Comparison of ENCODE assay signal across 24 cellular contexts in the genomic region with DNA sequence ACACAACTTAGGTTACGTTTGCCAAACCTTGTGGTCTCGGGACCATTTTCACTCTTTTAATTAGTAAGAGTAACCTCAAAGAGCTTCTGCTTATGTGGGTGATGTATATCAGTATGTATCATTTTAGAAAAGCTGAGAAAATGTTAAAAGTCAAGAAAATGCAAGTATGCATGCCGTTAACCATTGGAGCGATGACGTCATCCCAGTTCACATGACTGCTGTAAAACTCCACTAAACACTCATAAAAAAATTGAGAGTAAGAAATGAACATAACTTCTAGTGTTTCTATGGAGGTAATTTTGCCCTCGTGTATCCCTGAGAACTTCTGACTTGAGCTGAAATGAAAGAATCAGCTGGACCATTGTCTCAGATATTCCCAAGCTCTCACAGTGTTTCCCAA.
A peak's percentile ranks its signal among the peaks of the same experiment; 100 is the strongest.
DNase-seq lines count a peak whose midpoint lies in the region; ATAC-seq, FAIRE-seq and TF ChIP-seq lines count a peak whose summit lies in the region.
"Had no signal": no experiment of that assay in that cellular context is flagged by ENCODE, and none has a peak within 500 bp of the region (broad histone marks: within the 10 kb centered on the region; RNA-seq: fewer than 3 reads in every experiment).

No MANE protein-coding gene starts in this region.

- H3K9me3 ChIP-seq in HepG2 (ENCODE audit: low read length): 0 out of 2 replicates have a peak, but pooled peaks cover 7% of the 10 kb centered on the region
- H3K9me3 ChIP-seq in right lobe of liver: no peaks in the 10 kb centered on the region
- H3K9me3 ChIP-seq: A549, BE2C, BLaER1 had no signal

- in situ Hi-C loops in HepG2 (cut with HindIII; ENCODE audit: extremely low pct_ligation_motif_present, low pct_unique_long_range_greater_than_20kb): no loop called here
- in situ Hi-C loops in SK-MEL-5 (cut with HindIII; ENCODE audit: low pct_unique_long_range_greater_than_20kb, low sequenced_read_pairs): no loop called here

- H4K20me1 ChIP-seq in HepG2 (ENCODE audit: insufficient read depth, low read length): no peaks in the 10 kb centered on the region
- H4K20me1 ChIP-seq: BLaER1 had no signal

- no peak for DNase-seq in HepG2 (ENCODE audit: low spot score)
- DNase-seq in right lobe of liver: no peak
- peak; percentile 27 for DNase-seq in SK-MEL-5 (ENCODE audit: low read depth, low spot score)
- no peak for DNase-seq in NCI-H1694 (lab: John Stamatoyannopoulos, UW)
- DNase-seq: BE2C; C1 segment of cervical spinal cord; CD4-positive, alpha-beta memory T cell; CD4-positive, CD25-positive, alpha-beta regulatory T cell; CD8-positive, alpha-beta memory T cell; COR-L47; DMS 273 treated with DMSO at 0.1 percent for 48 hours; DMS153; DMS53; DMS79; DND-41; EL; GDM1 had no signal

- intact Hi-C loops in HepG2 (cut with micrococcal nuclease; ENCODE audit: unreplicated experiment): no loop called here
- intact Hi-C loops in right lobe of liver (cut with DNase I): no loop called here

- H3K4me2 ChIP-seq in HepG2 (ENCODE audit: low read depth, low read length): no peak overlapping the region
- H3K4me2 ChIP-seq: A549, BLaER1 had no signal

- CTCF ChIA-PET in HepG2 (lab: Yijun Ruan, JAX; ENCODE audit: low intra/inter-chr PET ratio, low total read pairs): no interaction called here

- H2AFZ ChIP-seq in HepG2 (ENCODE audit: low read length): no peak overlapping the region

- TF ChIP-seq RAD21 in HepG2 (CRISPR knock-in tag; IDR thresholded peaks at IDR 0.05): no peak

- POLR2A ChIA-PET in HepG2 (lab: Yijun Ruan, JAX): no interaction called here

- H3K79me2 ChIP-seq in HepG2 (ENCODE audit: insufficient read depth, low read length): no peaks in the 10 kb centered on the region

- ATAC-seq in HepG2: no peak
- no peak for ATAC-seq in right lobe of liver
- no peak for ATAC-seq in HG03159 (IDR thresholded peaks at IDR 0.05; ENCODE audit: unreplicated experiment)
- ATAC-seq: A549, GM12878 had no signal

- TF ChIP-seq POLR2A in HepG2 (IDR thresholded peaks at IDR 0.05; ENCODE audit: insufficient read depth in 1 of 2, low read depth in 2 of 2, low read length in 2 of 2) (no peak), right lobe of liver (IDR thresholded peaks at IDR 0.05) (no peak)

- no peak for FAIRE-seq in HepG2 (lab: Jason Lieb, UNC)
- FAIRE-seq: A549, GM12878, GM12892, GM18507 had no signal

- no peak overlapping the region for H3K27ac ChIP-seq in HepG2 (ENCODE audit: extremely low read length, insufficient read depth, low read length)
- no peak overlapping the region for H3K27ac ChIP-seq in right lobe of liver
- H3K27ac ChIP-seq: 22Rv1, A549, BLaER1 had no signal

- TF ChIP-seq EP300 in HepG2 (IDR thresholded peaks at IDR 0.05; ENCODE audit: low read depth in 2 of 2, low read length in 2 of 2): no peak
- TF ChIP-seq EP300 in HepG2 (CRISPR knock-in tag; IDR thresholded peaks at IDR 0.05; ENCODE audit: borderline replicate concordance): no peak

- H3K4me3 ChIP-seq in HepG2 (replicated peaks in 1 of 3; ENCODE audit: insufficient read depth in 1 of 3, low read depth in 2 of 3, low read length in 3 of 3): no peak overlapping the region
- no peak overlapping the region for H3K4me3 ChIP-seq in right lobe of liver
- H3K4me3 ChIP-seq: A549, BLaER1, GM12878 had no signal

- H3K36me3 ChIP-seq in HepG2 (replicated peaks in 1 of 2; ENCODE audit: control insufficient read depth in 1 of 2, insufficient read depth in 2 of 2, low read length in 2 of 2) (no peaks in the 10 kb centered on the region), right lobe of liver (no peaks in the 10 kb centered on the region)
- H3K36me3 ChIP-seq: BE2C, BLaER1 had no signal

- no TSS peak for BruUV-seq in HepG2 (replicated peaks; lab: Mats Ljungman, UMichigan)

- H3K27me3 ChIP-seq in HepG2 (ENCODE audit: control insufficient read depth in 1 of 2, insufficient read depth in 2 of 2, low read length in 2 of 2) (no peaks in the 10 kb centered on the region), right lobe of liver (no peaks in the 10 kb centered on the region)
- H3K27me3 ChIP-seq: BE2C, BLaER1 had no signal

- 13% methylated on average over 6 of the region's 6 CpGs for WGBS in HepG2 (ENCODE audit: low lambda C conversion rate)
- 51% methylated on average over 6 of the region's 6 CpGs for WGBS in right lobe of liver (ENCODE audit: insufficient coverage, low coverage, low lambda C conversion rate, missing lambda C conversion rate)

- H3K9ac ChIP-seq in HepG2 (ENCODE audit: insufficient read depth, low read depth, low read length): no peak overlapping the region
- H3K9ac ChIP-seq: BLaER1 had no signal

- H3K4me1 ChIP-seq in HepG2 (ENCODE audit: insufficient read depth, low read length) (no peaks in the 10 kb centered on the region), right lobe of liver (no peaks in the 10 kb centered on the region)
- H3K4me1 ChIP-seq: A549, BE2C, BLaER1 had no signal

- TF ChIP-seq CTCF in HepG2 (CRISPR knock-in tag; IDR thresholded peaks at IDR 0.05) (no peak), right lobe of liver (IDR thresholded peaks at IDR 0.05) (no peak)

TF ChIP-seq in HepG2, 621 proteins besides CTCF, POLR2A, EP300 and RAD21:
- TF ChIP-seq ZNF737 (CRISPR knock-in tag; IDR thresholded peaks at IDR 0.05; ENCODE audit: borderline replicate concordance) (no peak), ZNF24 (IDR thresholded peaks at IDR 0.05) (no peak), CREB1 (IDR thresholded peaks at IDR 0.05) (peak; percentile 98), CREB1 (CRISPR knock-in tag; IDR thresholded peaks at IDR 0.05) (no peak), TARDBP (CRISPR knock-in tag; IDR thresholded peaks at IDR 0.05) (no peak), ZNF543 (CRISPR knock-in tag; IDR thresholded peaks at IDR 0.05) (no peak), ZNF790 (CRISPR knock-in tag; IDR thresholded peaks at IDR 0.05; ENCODE audit: borderline replicate concordance) (no peak), SP140L (CRISPR knock-in tag; IDR thresholded peaks at IDR 0.05; ENCODE audit: borderline replicate concordance) (no peak), SRSF1 (optimal IDR thresholded peaks at IDR 0.05; ENCODE audit: low read depth, low read length) (no peak), ATF7 (IDR thresholded peaks at IDR 0.05) (peak; percentile 100), ATF7 (CRISPR knock-in tag; IDR thresholded peaks at IDR 0.05) (no peak)
- TF ChIP-seq, protein P1, sequence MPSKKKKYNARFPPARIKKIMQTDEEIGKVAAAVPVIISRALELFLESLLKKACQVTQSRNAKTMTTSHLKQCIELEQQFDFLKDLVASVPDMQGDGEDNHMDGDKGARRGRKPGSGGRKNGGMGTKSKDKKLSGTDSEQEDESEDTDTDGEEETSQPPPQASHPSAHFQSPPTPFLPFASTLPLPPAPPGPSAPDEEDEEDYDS (CRISPR knock-in tag; IDR thresholded peaks at IDR 0.05): no peak
